ENCODE assay signal across 11 cellular contexts in genomic region chr1:51736702-51737101, GRCh38.
DNase-seq lines count a peak whose midpoint lies in the region; ATAC-seq and TF ChIP-seq lines count a peak whose summit lies in the region.
"Had no signal": no experiment of that assay in that cellular context is flagged by ENCODE, and none has a peak within 500 bp of the region (broad histone marks: within the 10 kb centered on the region; RNA-seq: fewer than 3 reads in every experiment).

No MANE protein-coding gene starts in this region.

- peaks cover 16% of the 10 kb centered on the region for H3K4me1 ChIP-seq in foreskin keratinocyte

- no peaks in the 10 kb centered on the region for H3K27me3 ChIP-seq in foreskin keratinocyte
- H3K27me3 ChIP-seq: SJSA1 had no signal

- in situ Hi-C loops in SK-MEL-5 (cut with HindIII; ENCODE audit: low pct_unique_long_range_greater_than_20kb, low sequenced_read_pairs): no loop called here

- peak; percentile 54 for ATAC-seq in foreskin keratinocyte

- peak; percentile 61 for DNase-seq in NCI-H82 (lab: John Stamatoyannopoulos, UW)
- no peak for DNase-seq in NCI-H82 treated with DMSO at 0.1 percent for 48 hours (lab: John Stamatoyannopoulos, UW; ENCODE audit: unreplicated experiment)
- peak; percentile 47 for DNase-seq in SK-MEL-5 (ENCODE audit: low read depth, low spot score)
- DNase-seq in foreskin keratinocyte: peak; percentile 13 to 74
- peak; percentile 33 for DNase-seq in superior temporal gyrus (ENCODE audit: extremely low spot score)
- no peak for DNase-seq in globus pallidus (ENCODE audit: low spot score)
- DNase-seq in T-helper 1 cell: no peak
- no peak for DNase-seq in DMS153 (lab: John Stamatoyannopoulos, UW)
- DNase-seq: activated naive CD4-positive, alpha-beta T cell treated with anti-CD3 and anti-CD28 coated beads for 36 hours; AML-193 had no signal

- no peak overlapping the region for H3K27ac ChIP-seq in foreskin keratinocyte
- H3K27ac ChIP-seq: SJSA1 had no signal

- TF ChIP-seq CTCF in foreskin keratinocyte (conservative IDR thresholded peaks at IDR 0.05): no peak

Comparison
In these comparisons a context has a peak if more than half of its experiments do, and no peak if none do; other contexts are left out.
1. DNase-seq: peak in NCI-H82 (single experiment), SK-MEL-5 (single experiment), foreskin keratinocyte (2 of 2) and superior temporal gyrus (single experiment); none in NCI-H82 treated with DMSO at 0.1 percent for 48 hours (single experiment), globus pallidus (single experiment), T-helper 1 cell (0 of 5) and DMS153 (single experiment).